12 cellular contexts compared by ENCODE assay signal in genomic region chr14:91744068-91744480, GRCh38. TPM values are rescaled to one million over a fixed set of nuclear protein-coding genes. Genes with fewer than 3 reads are reported as not detected.
DNase-seq lines count a peak whose midpoint lies in the region; ATAC-seq, FAIRE-seq and TF ChIP-seq lines count a peak whose summit lies in the region.
"Had no signal": no experiment of that assay in that cellular context is flagged by ENCODE, and none has a peak within 500 bp of the region (broad histone marks: within the 10 kb centered on the region; RNA-seq: fewer than 3 reads in every experiment).

No MANE protein-coding gene starts in this region.

- peaks cover 0 to 4% (median 0%) of the 10 kb centered on the region in 7 donors for H3K4me1 Mint-ChIP-seq in naive thymus-derived CD4-positive, alpha-beta T cell
- H3K4me1 Mint-ChIP-seq in progenitor cell of endocrine pancreas (ENCODE audit: low read depth) (no peaks in the 10 kb centered on the region), T-cell (no peaks in the 10 kb centered on the region)
- no peaks in the 10 kb centered on the region for H3K4me1 Mint-ChIP-seq in stimulated activated memory B cell treated with anti-CD40 and anti-IgM and Interleukin-4, amounts not matched to agents 10 μg/mL and 1 μg/mL and 100 μg/mL, for 72 hours

- H3K36me3 ChIP-seq in naive thymus-derived CD4-positive, alpha-beta T cell (ENCODE audit: control insufficient read depth in 2 of 3, insufficient read depth in 3 of 3, low read length in 3 of 3): no peaks in the 10 kb centered on the region
- H3K36me3 ChIP-seq: right atrium auricular region had no signal

- POLR2A ChIA-PET in naive thymus-derived CD4-positive, alpha-beta T cell (lab: Charles Lee): no interaction called here
- POLR2A ChIA-PET in T-cell (lab: Charles Lee): no interaction called here

- H3K27ac Mint-ChIP-seq in naive thymus-derived CD4-positive, alpha-beta T cell: no peak overlapping the region
- H3K27ac Mint-ChIP-seq in progenitor cell of endocrine pancreas: no peak overlapping the region
- H3K27ac Mint-ChIP-seq in stimulated activated memory B cell treated with anti-CD40 and anti-IgM and Interleukin-4, amounts not matched to agents 10 μg/mL and 1 μg/mL and 100 μg/mL, for 72 hours: no peak overlapping the region
- no peak overlapping the region for H3K27ac Mint-ChIP-seq in T-cell
- H3K27ac Mint-ChIP-seq: activated naive CD8-positive, alpha-beta T cell treated with anti-CD3 and anti-CD28 coated beads, Interleukin-2, amount 10 ng/mL, durations not matched to agents 7 days and 5 days; CD8-positive, alpha-beta T cell had no signal

- H3K4me3 ChIP-seq in naive thymus-derived CD4-positive, alpha-beta T cell (ENCODE audit: low read length): no peak overlapping the region
- H3K4me3 ChIP-seq: right atrium auricular region had no signal

- H3K36me3 Mint-ChIP-seq in naive thymus-derived CD4-positive, alpha-beta T cell: peaks cover 0 to 8% (median 7%) of the 10 kb centered on the region in 5 donors
- no peaks in the 10 kb centered on the region for H3K36me3 Mint-ChIP-seq in progenitor cell of endocrine pancreas (ENCODE audit: insufficient read depth)
- no peaks in the 10 kb centered on the region for H3K36me3 Mint-ChIP-seq in stimulated activated memory B cell treated with anti-CD40 and anti-IgM and Interleukin-4, amounts not matched to agents 10 μg/mL and 1 μg/mL and 100 μg/mL, for 72 hours
- H3K36me3 Mint-ChIP-seq in T-cell: peaks cover 3% of the 10 kb centered on the region
- H3K36me3 Mint-ChIP-seq: CD8-positive, alpha-beta T cell had no signal

- H3K9me3 Mint-ChIP-seq in naive thymus-derived CD4-positive, alpha-beta T cell: peaks cover 0 to 6% (median 0%) of the 10 kb centered on the region in 11 donors
- H3K9me3 Mint-ChIP-seq in progenitor cell of endocrine pancreas (ENCODE audit: low read depth): peaks cover 5% of the 10 kb centered on the region
- peaks cover 3% of the 10 kb centered on the region for H3K9me3 Mint-ChIP-seq in stimulated activated memory B cell treated with anti-CD40 and anti-IgM and Interleukin-4, amounts not matched to agents 10 μg/mL and 1 μg/mL and 100 μg/mL, for 72 hours
- peaks cover 0 to 3% (median 0%) of the 10 kb centered on the region in 3 donors for H3K9me3 Mint-ChIP-seq in T-cell
- H3K9me3 Mint-ChIP-seq: CD8-positive, alpha-beta T cell had no signal

- no peak overlapping the region for H3K4me3 Mint-ChIP-seq in naive thymus-derived CD4-positive, alpha-beta T cell
- no peak overlapping the region for H3K4me3 Mint-ChIP-seq in progenitor cell of endocrine pancreas (ENCODE audit: low read depth)
- H3K4me3 Mint-ChIP-seq in stimulated activated memory B cell treated with anti-CD40 and anti-IgM and Interleukin-4, amounts not matched to agents 10 μg/mL and 1 μg/mL and 100 μg/mL, for 72 hours: no peak overlapping the region
- H3K4me3 Mint-ChIP-seq in T-cell: no peak overlapping the region
- H3K4me3 Mint-ChIP-seq: activated naive CD8-positive, alpha-beta T cell treated with anti-CD3 and anti-CD28 coated beads, Interleukin-2, amount 10 ng/mL, durations not matched to agents 7 days and 5 days; CD8-positive, alpha-beta T cell had no signal

- H3K27ac ChIP-seq in naive thymus-derived CD4-positive, alpha-beta T cell (ENCODE audit: low read depth, low read length): no peak overlapping the region
- H3K27ac ChIP-seq: right atrium auricular region had no signal

- no peaks in the 10 kb centered on the region for H3K4me1 ChIP-seq in naive thymus-derived CD4-positive, alpha-beta T cell (ENCODE audit: control insufficient read depth in 2 of 2, insufficient read depth in 2 of 2, low read length in 2 of 2)
- H3K4me1 ChIP-seq: right atrium auricular region had no signal

- TF ChIP-seq CTCF in progenitor cell of endocrine pancreas (IDR thresholded peaks at IDR 0.05; ENCODE audit: unreplicated experiment): no peak

- H3K27me3 Mint-ChIP-seq in naive thymus-derived CD4-positive, alpha-beta T cell: peaks cover 0 to 5% (median 0%) of the 10 kb centered on the region in 5 donors
- H3K27me3 Mint-ChIP-seq in progenitor cell of endocrine pancreas: no peaks in the 10 kb centered on the region
- H3K27me3 Mint-ChIP-seq in stimulated activated memory B cell treated with anti-CD40 and anti-IgM and Interleukin-4, amounts not matched to agents 10 μg/mL and 1 μg/mL and 100 μg/mL, for 72 hours: peaks cover 16% of the 10 kb centered on the region
- no peaks in the 10 kb centered on the region for H3K27me3 Mint-ChIP-seq in T-cell

- CTCF ChIA-PET in naive thymus-derived CD4-positive, alpha-beta T cell (lab: Charles Lee): no interaction called here
- CTCF ChIA-PET in T-cell (lab: Charles Lee): no interaction called here

- ATAC-seq in naive thymus-derived CD4-positive, alpha-beta T cell: peak; percentile 40
- no peak for ATAC-seq in stimulated activated memory B cell treated with anti-CD40 and anti-IgM and Interleukin-4, amounts not matched to agents 10 μg/mL and 1 μg/mL and 100 μg/mL, for 72 hours
- ATAC-seq in T-cell (replicated peaks in 1 of 4): no peak
- ATAC-seq: CD8-positive, alpha-beta T cell had no signal

- H3K27me3 ChIP-seq in naive thymus-derived CD4-positive, alpha-beta T cell (ENCODE audit: control insufficient read depth in 2 of 2, insufficient read depth in 2 of 2, low read length in 2 of 2): no peaks in the 10 kb centered on the region
- H3K27me3 ChIP-seq: right atrium auricular region had no signal

- no peaks in the 10 kb centered on the region for H3K9me3 ChIP-seq in naive thymus-derived CD4-positive, alpha-beta T cell (ENCODE audit: control insufficient read depth in 2 of 3, low read length in 3 of 3)
- H3K9me3 ChIP-seq: right atrium auricular region had no signal

- DNase-seq in Daoy (ENCODE audit: low read depth) (peak; percentile 43), HT1080 (ENCODE audit: low read depth) (peak; percentile 68), progenitor cell of endocrine pancreas (ENCODE audit: low spot score, unreplicated experiment) (no peak), T-cell (no peak)
- DNase-seq in naive thymus-derived CD4-positive, alpha-beta T cell: no peak
- DNase-seq: activated naive CD8-positive, alpha-beta T cell treated with anti-CD3 and anti-CD28 coated beads, Interleukin-2, amount 10 ng/mL, durations not matched to agents 7 days and 5 days; CD8-positive, alpha-beta T cell had no signal

- intact Hi-C loops in naive thymus-derived CD4-positive, alpha-beta T cell (cut with micrococcal nuclease): no loop called here

- FAIRE-seq in colon (lab: Jason Lieb, UNC): peak; percentile 61

RNA-seq across cellular contexts. Expression of gene CATSPERB, which starts 12.2 kb away (rescaled TPM):
- total RNA-seq in Daoy (2014; rRNA removed; shearing (Covaris generic)): not detected in 2 replicates
- total RNA-seq in HT1080 (2014; rRNA removed; shearing (Covaris generic)): not detected in 2 replicates
- not detected in 2 replicates for polyA plus RNA-seq in HT1080 (2015; cell fraction: cytosol; rRNA removed)
- polyA plus RNA-seq in HT1080 (2015; cell fraction: nucleus; rRNA removed): not detected in 2 replicates
- 1 to 10 TPM; 1.5 to 8.4 (median 6.6) TPM for total RNA-seq in naive thymus-derived CD4-positive, alpha-beta T cell
- under 1 TPM; 0.18 to 0.64 TPM for polyA plus RNA-seq in naive thymus-derived CD4-positive, alpha-beta T cell
- total RNA-seq in progenitor cell of endocrine pancreas (5.6 and 5.7 TPM in 2 replicates), T-cell (1 to 10 TPM; 2.5 to 6.2 (median 4.0) TPM)
- total RNA-seq: activated CD8-positive, alpha-beta memory T cell treated with anti-CD3 and anti-CD28 coated beads for 36 hours; myocyte had no signal

Comparison
In these comparisons a context has a peak if more than half of its experiments do, and no peak if none do; other contexts are left out.
1. DNase-seq: peak in Daoy (single experiment) and HT1080 (single experiment); none in naive thymus-derived CD4-positive, alpha-beta T cell (0 of 9), progenitor cell of endocrine pancreas (single experiment) and T-cell (0 of 34).